ENCODE assay signal across 9 cellular contexts in genomic region chr3:188914556-188914955, GRCh38.
DNase-seq lines count a peak whose midpoint lies in the region; ATAC-seq and TF ChIP-seq lines count a peak whose summit lies in the region.
"Had no signal": no experiment of that assay in that cellular context is flagged by ENCODE, and none has a peak within 500 bp of the region (broad histone marks: within the 10 kb centered on the region; RNA-seq: fewer than 3 reads in every experiment).

No MANE protein-coding gene starts in this region.

- H3K27me3 ChIP-seq in gastrocnemius medialis: no peaks in the 10 kb centered on the region
- H3K27me3 ChIP-seq: sigmoid colon had no signal

- no peak for TF ChIP-seq CTCF in gastrocnemius medialis (IDR thresholded peaks at IDR 0.05 in 4 of 5, conservative IDR thresholded peaks at IDR 0.05 in 1 of 5)

- TF ChIP-seq POLR2A in gastrocnemius medialis (IDR thresholded peaks at IDR 0.05): no peak

- peak; percentile 54 for DNase-seq in amniotic epithelial cell (ENCODE audit: low read depth)
- DNase-seq in gastrocnemius medialis: no peak
- no peak for DNase-seq in NAMALWA (ENCODE audit: low spot score)
- DNase-seq in NCI-H2107 (lab: John Stamatoyannopoulos, UW): no peak
- DNase-seq: OCI-M1, sigmoid colon had no signal

- in situ Hi-C loops in gastrocnemius medialis (cut with MboI; ENCODE audit: low sequenced_read_pairs in 4 of 4): no loop called here

- intact Hi-C loops in gastrocnemius medialis (cut with DNase I; ENCODE audit: low total_unique reads): no loop called here

- H3K27ac ChIP-seq in gastrocnemius medialis: no peak overlapping the region

- H3K36me3 ChIP-seq in gastrocnemius medialis: no peaks in the 10 kb centered on the region
- H3K36me3 ChIP-seq: sigmoid colon had no signal

- no peak overlapping the region for H3K4me3 ChIP-seq in gastrocnemius medialis
- H3K4me3 ChIP-seq: sigmoid colon had no signal

- peak; percentile 51 for ATAC-seq in GM19372 (IDR thresholded peaks at IDR 0.05; ENCODE audit: low read depth, unreplicated experiment)
- ATAC-seq in HG03378 (IDR thresholded peaks at IDR 0.05; ENCODE audit: unreplicated experiment): peak; percentile 59
- ATAC-seq in gastrocnemius medialis: peak; percentile 26 to 75
- ATAC-seq in GM19324 (IDR thresholded peaks at IDR 0.05; ENCODE audit: low FRiP score, unreplicated experiment): no peak

- H3K4me1 ChIP-seq in gastrocnemius medialis: no peaks in the 10 kb centered on the region
- H3K4me1 ChIP-seq: sigmoid colon had no signal

- no peaks in the 10 kb centered on the region for H3K9me3 ChIP-seq in gastrocnemius medialis
- H3K9me3 ChIP-seq: sigmoid colon had no signal
